Comparison of ENCODE assay signal across 28 cellular contexts in the genomic region with DNA sequence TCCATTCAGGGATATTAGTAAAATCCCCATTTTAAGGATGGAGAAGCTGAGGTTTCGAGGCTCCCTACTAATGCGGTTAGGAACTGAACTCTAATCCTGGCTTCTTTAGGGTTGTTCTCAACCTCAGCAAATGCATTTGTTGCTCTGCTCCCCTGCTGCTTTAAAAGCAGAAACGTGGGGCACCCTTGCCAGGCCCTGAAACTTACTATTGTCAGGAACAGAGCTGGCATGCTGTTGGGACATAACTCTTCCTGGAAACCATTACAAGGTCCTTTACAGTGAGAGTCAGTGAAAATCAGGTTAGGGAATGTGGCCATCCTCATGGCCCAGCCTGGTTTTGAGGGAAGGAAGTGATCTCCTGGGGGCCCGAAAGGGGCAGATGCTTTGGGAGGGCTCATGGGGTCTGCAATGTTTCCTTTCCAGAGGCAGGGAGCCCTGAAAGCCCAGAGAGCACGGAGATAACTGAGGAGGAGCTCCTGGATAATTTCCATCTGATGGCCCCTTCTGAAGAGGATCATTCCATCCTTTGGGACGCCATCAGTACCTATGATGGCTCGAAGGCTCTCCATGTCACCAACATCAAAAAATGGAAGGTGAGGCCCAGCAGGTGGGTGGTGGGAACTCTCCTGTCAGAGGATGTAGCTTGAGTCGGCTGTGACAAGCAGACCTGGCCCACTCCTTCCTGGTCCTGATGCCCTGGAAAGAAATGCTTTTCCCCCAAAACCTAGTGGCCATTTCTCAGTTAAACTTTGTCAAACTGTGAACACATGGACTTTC. TPM values are rescaled to one million over a fixed set of nuclear protein-coding genes. Genes with fewer than 3 reads are reported as not detected.
"Had no signal": no experiment of that assay in that cellular context is flagged by ENCODE, and none has a peak within 500 bp of the region (broad histone marks: within the 10 kb centered on the region; RNA-seq: fewer than 3 reads in every experiment).

No MANE protein-coding gene starts in this region.

- H3K36me3 ChIP-seq: cardiac muscle cell, Peyer's patch, SJSA1 had no signal

- DNase-seq: activated CD4-positive, alpha-beta T cell treated with anti-CD3 and anti-CD28 coated beads for 36 hours; activated CD4-positive, alpha-beta T cell treated with anti-CD3 and anti-CD28 coated beads, Interleukin-2, amount 10 ng/mL, durations not matched to agents 7 days and 5 days; activated CD4-positive, alpha-beta T cell treated with anti-CD3 and anti-CD28 coated beads, Interleukin-2, amount 50 U/mL, for 48 hours; activated CD8-positive, alpha-beta memory T cell treated with anti-CD3 and anti-CD28 coated beads for 24 hours; activated CD8-positive, alpha-beta memory T cell treated with anti-CD3 and anti-CD28 coated beads, Interleukin-2, amount 10 ng/mL, durations not matched to agents 7 days and 5 days; activated CD8-positive, alpha-beta memory T cell treated with anti-CD3 and anti-CD28 coated beads, Interleukin-2, amount 50 U/mL, for 48 hours; activated effector memory CD4-positive, alpha-beta T cell treated with anti-CD3 and anti-CD28 coated beads, Interleukin-2, amount 50 U/mL, for 16 hours; activated naive CD4-positive, alpha-beta T cell; activated naive CD4-positive, alpha-beta T cell treated with anti-CD3 and anti-CD28 coated beads, Interleukin-2, amount 50 U/mL, for 16 hours; activated naive CD8-positive, alpha-beta T cell treated with anti-CD3 and anti-CD28 coated beads for 36 hours; activated T-cell treated with anti-CD3 and anti-CD28 coated beads, Interleukin-2, amount 50 U/mL, for 48 hours; amniotic stem cell; aorta; NCI-H1436 treated with DMSO at 0.1 percent for 48 hours; NCI-H1694 treated with DMSO at 0.1 percent for 48 hours; NCI-H2029; NCI-H524 treated with DMSO at 0.1 percent for 48 hours; NK-92 treated with Interleukin-12 subunit alpha and Interleukin-12 subunit beta, amount 100 ng/mL, for 24 hours; Peyer's patch had no signal

- H3K4me3 Mint-ChIP-seq: activated CD4-positive, alpha-beta T cell treated with anti-CD3 and anti-CD28 coated beads for 36 hours; activated CD4-positive, alpha-beta T cell treated with anti-CD3 and anti-CD28 coated beads, Interleukin-2, amount 10 ng/mL, durations not matched to agents 7 days and 5 days; activated CD8-positive, alpha-beta memory T cell treated with anti-CD3 and anti-CD28 coated beads, Interleukin-2, amount 10 ng/mL, durations not matched to agents 7 days and 5 days; activated naive CD8-positive, alpha-beta T cell treated with anti-CD3 and anti-CD28 coated beads for 36 hours; T-helper 1 cell treated with Interleukin-12 subunit alpha and Interleukin-12 subunit beta and Interleukin-4 antibody, amounts not matched to agents 30 μg/mL and 1 μg/mL, for 36 hours; T-helper 2 cell treated with Interferon-gamma antibody and Interleukin-4, amounts not matched to agents 5 μg/mL and 100 μg/mL, for 36 hours had no signal

- ATAC-seq: activated CD4-positive, alpha-beta T cell treated with anti-CD3 and anti-CD28 coated beads for 36 hours; activated CD4-positive, CD25-positive, alpha-beta regulatory T cell treated with anti-CD3 and anti-CD28 coated beads, Interleukin-2, amount 50 U/mL, for 24 hours; activated CD8-positive, alpha-beta memory T cell treated with anti-CD3 and anti-CD28 coated beads, Interleukin-2, amount 10 ng/mL, durations not matched to agents 7 days and 5 days; PC-3 had no signal

- H3K9me3 ChIP-seq: Peyer's patch, SJSA1, SK-N-SH had no signal

- H3K9ac ChIP-seq: SK-N-SH had no signal

- H3K27ac ChIP-seq: cardiac muscle cell, Peyer's patch, SJSA1 had no signal

- H3K4me3 ChIP-seq: cardiac muscle cell, SJSA1 had no signal

- H3K4me2 ChIP-seq: SK-N-SH had no signal

- H3K36me3 Mint-ChIP-seq: activated CD8-positive, alpha-beta memory T cell treated with anti-CD3 and anti-CD28 coated beads, Interleukin-2, amount 10 ng/mL, durations not matched to agents 7 days and 5 days; activated naive CD8-positive, alpha-beta T cell treated with anti-CD3 and anti-CD28 coated beads for 36 hours had no signal

- H3K27ac Mint-ChIP-seq: activated CD4-positive, alpha-beta T cell treated with anti-CD3 and anti-CD28 coated beads for 36 hours; activated CD4-positive, alpha-beta T cell treated with anti-CD3 and anti-CD28 coated beads, Interleukin-2, amount 10 ng/mL, durations not matched to agents 7 days and 5 days; activated CD8-positive, alpha-beta memory T cell treated with anti-CD3 and anti-CD28 coated beads, Interleukin-2, amount 10 ng/mL, durations not matched to agents 7 days and 5 days; activated naive CD8-positive, alpha-beta T cell treated with anti-CD3 and anti-CD28 coated beads for 36 hours; T-helper 1 cell treated with Interleukin-12 subunit alpha and Interleukin-12 subunit beta and Interleukin-4 antibody, amounts not matched to agents 30 μg/mL and 1 μg/mL, for 36 hours; T-helper 2 cell treated with Interferon-gamma antibody and Interleukin-4, amounts not matched to agents 5 μg/mL and 100 μg/mL, for 36 hours had no signal

- H3K4me1 Mint-ChIP-seq: activated CD4-positive, alpha-beta T cell treated with anti-CD3 and anti-CD28 coated beads for 36 hours; activated CD4-positive, alpha-beta T cell treated with anti-CD3 and anti-CD28 coated beads, Interleukin-2, amount 10 ng/mL, durations not matched to agents 7 days and 5 days; activated CD8-positive, alpha-beta memory T cell treated with anti-CD3 and anti-CD28 coated beads, Interleukin-2, amount 10 ng/mL, durations not matched to agents 7 days and 5 days; activated naive CD8-positive, alpha-beta T cell treated with anti-CD3 and anti-CD28 coated beads for 36 hours had no signal

- H3K9me3 Mint-ChIP-seq: activated CD4-positive, alpha-beta T cell treated with anti-CD3 and anti-CD28 coated beads, Interleukin-2, amount 10 ng/mL, durations not matched to agents 7 days and 5 days; activated naive CD8-positive, alpha-beta T cell treated with anti-CD3 and anti-CD28 coated beads for 36 hours; T-helper 1 cell treated with Interleukin-12 subunit alpha and Interleukin-12 subunit beta and Interleukin-4 antibody, amounts not matched to agents 30 μg/mL and 1 μg/mL, for 36 hours; T-helper 2 cell treated with Interferon-gamma antibody and Interleukin-4, amounts not matched to agents 5 μg/mL and 100 μg/mL, for 36 hours had no signal

- H3K9me2 ChIP-seq: SK-N-SH had no signal

RNA-seq across cellular contexts. Expression of a gene that starts 2.0 kb away (rescaled TPM):
- total RNA-seq: activated CD4-positive, alpha-beta T cell treated with anti-CD3 and anti-CD28 coated beads for 36 hours; activated CD4-positive, alpha-beta T cell treated with anti-CD3 and anti-CD28 coated beads, Interleukin-2, amount 10 ng/mL, durations not matched to agents 7 days and 5 days; activated CD8-positive, alpha-beta memory T cell treated with anti-CD3 and anti-CD28 coated beads, Interleukin-2, amount 10 ng/mL, durations not matched to agents 7 days and 5 days; activated naive CD8-positive, alpha-beta T cell treated with anti-CD3 and anti-CD28 coated beads for 36 hours; aorta; Peyer's patch; SJSA1 had no signal
- polyA plus RNA-seq: aorta, cardiac muscle cell, SK-N-SH had no signal

RNA-seq across cellular contexts. Expression of a gene that starts 17.4 kb away (rescaled TPM):
- total RNA-seq: activated CD4-positive, alpha-beta T cell treated with anti-CD3 and anti-CD28 coated beads for 36 hours; activated CD4-positive, alpha-beta T cell treated with anti-CD3 and anti-CD28 coated beads, Interleukin-2, amount 10 ng/mL, durations not matched to agents 7 days and 5 days; activated CD8-positive, alpha-beta memory T cell treated with anti-CD3 and anti-CD28 coated beads, Interleukin-2, amount 10 ng/mL, durations not matched to agents 7 days and 5 days; activated naive CD8-positive, alpha-beta T cell treated with anti-CD3 and anti-CD28 coated beads for 36 hours; aorta; cardiac muscle cell; LHCN-M2; NCI-H460; Peyer's patch; SJSA1 had no signal
- polyA plus RNA-seq: aorta, cardiac muscle cell, SK-N-SH had no signal
